8 cellular contexts compared by ENCODE assay signal in genomic region chr17:79400989-79401703, GRCh38.
DNase-seq lines count a peak whose midpoint lies in the region; ATAC-seq, FAIRE-seq and TF ChIP-seq lines count a peak whose summit lies in the region.

No MANE protein-coding gene starts in this region.

- no peak for FAIRE-seq in H54 (lab: Jason Lieb, UNC)

- DNase-seq in AG10803 (ENCODE audit: low read depth): peak; percentile 34
- peak; percentile 85 for DNase-seq in H54 (ENCODE audit: insufficient read length, low spot score)
- DNase-seq in NCI-H226: peak; percentile 20
- DNase-seq in activated CD4-positive, alpha-beta T cell treated with anti-CD3 and anti-CD28 coated beads for 4 hours: peak; percentile 66 to 75
- no peak for DNase-seq in chondrocyte (ENCODE audit: low spot score)
- DNase-seq in left kidney (ENCODE audit: low read depth, low spot score): peak; percentile 86
- peak; percentile 71 for DNase-seq in stimulated activated CD4-positive, alpha-beta T cell treated with anti-CD3 and anti-CD28 coated beads, Interleukin-4, amount 100 ng/mL, for 1 hour

- peak; percentile 80 for TF ChIP-seq CTCF in AG10803 (conservative IDR thresholded peaks at IDR 0.05; ENCODE audit: low read length)
- peak; percentile 88 for TF ChIP-seq CTCF in chondrocyte (IDR thresholded peaks at IDR 0.05)

- H3K36me3 Mint-ChIP-seq in chondrocyte (ENCODE audit: low read depth): no peaks in the 10 kb centered on the region

- peaks cover 63% of the 10 kb centered on the region for H3K27me3 Mint-ChIP-seq in chondrocyte (ENCODE audit: low read depth)

- H3K4me3 Mint-ChIP-seq in chondrocyte (ENCODE audit: unreplicated experiment): peak overlapping the region; percentile 67

- no peaks in the 10 kb centered on the region for H3K9me3 Mint-ChIP-seq in chondrocyte (ENCODE audit: low read depth)

- no peak for ATAC-seq in GM18870 (IDR thresholded peaks at IDR 0.05; ENCODE audit: unreplicated experiment)

- H3K4me1 Mint-ChIP-seq in chondrocyte (ENCODE audit: low read depth): peaks cover 16% of the 10 kb centered on the region

- no peak overlapping the region for H3K27ac Mint-ChIP-seq in chondrocyte (ENCODE audit: unreplicated experiment)

- H3K4me3 ChIP-seq in AG10803 (ENCODE audit: low read length): peak overlapping the region; percentile 26

- TF ChIP-seq POLR2A in H54 (IDR thresholded peaks at IDR 0.05; ENCODE audit: low read depth, low read length): no peak
